Comparison of ENCODE assay signal across 8 cellular contexts in genomic region chr3:1703169-1703568, GRCh38.
"Had no signal": no experiment of that assay in that cellular context is flagged by ENCODE, and none has a peak within 500 bp of the region (broad histone marks: within the 10 kb centered on the region; RNA-seq: fewer than 3 reads in every experiment).

No MANE protein-coding gene starts in this region.

- H3K4me3 ChIP-seq: GM12878 had no signal

- ATAC-seq: GM12878 had no signal

- FAIRE-seq: G401.6, GM12878, GM12891, GM12892, GM18507, GM19239 had no signal

- DNase-seq: GDM1, GF-D8 had no signal
